In the genomic region with DNA sequence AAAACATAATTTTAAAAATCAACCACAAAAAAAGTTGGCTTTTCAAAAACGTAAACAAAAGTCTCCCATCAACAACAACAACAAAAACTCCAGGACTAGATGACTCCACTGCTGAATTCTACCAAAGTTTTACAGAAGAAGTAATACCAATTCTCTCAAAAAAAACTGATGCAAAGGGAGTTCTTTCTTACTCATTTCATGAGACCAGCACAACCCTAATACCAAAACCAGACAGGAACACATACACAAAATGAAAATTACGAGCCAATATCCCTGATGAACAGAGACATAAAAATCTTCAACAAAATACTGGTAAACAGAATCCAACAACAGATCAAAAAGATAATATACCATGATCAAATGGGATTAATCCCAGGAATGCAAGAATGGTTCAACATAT, we compare ENCODE assay signal across 14 cellular contexts.
DNase-seq lines count a peak whose midpoint lies in the region; ATAC-seq lines count a peak whose summit lies in the region.
"Had no signal": no experiment of that assay in that cellular context is flagged by ENCODE, and none has a peak within 500 bp of the region (broad histone marks: within the 10 kb centered on the region; RNA-seq: fewer than 3 reads in every experiment).

No MANE protein-coding gene starts in this region.

- H3K9me3 Mint-ChIP-seq in activated naive CD8-positive, alpha-beta T cell (ENCODE audit: low read depth), result peaks cover 26% of the 10 kb centered on the region
- peaks cover 32% of the 10 kb centered on the region for H3K9me3 Mint-ChIP-seq in activated naive CD8-positive, alpha-beta T cell treated with anti-CD3 and anti-CD28 coated beads for 36 hours
- H3K9me3 Mint-ChIP-seq in central memory CD8-positive, alpha-beta T cell, result no peaks in the 10 kb centered on the region

- peaks cover 39% of the 10 kb centered on the region for H3K4me1 Mint-ChIP-seq in activated naive CD8-positive, alpha-beta T cell (ENCODE audit: low read depth)
- peaks cover 38% of the 10 kb centered on the region for H3K4me1 Mint-ChIP-seq in activated naive CD8-positive, alpha-beta T cell treated with anti-CD3 and anti-CD28 coated beads for 36 hours
- peaks cover 12% of the 10 kb centered on the region for H3K4me1 Mint-ChIP-seq in T-helper 17 cell
- peaks cover 39% of the 10 kb centered on the region for H3K4me1 Mint-ChIP-seq in central memory CD8-positive, alpha-beta T cell

- no peak for DNase-seq in activated naive CD8-positive, alpha-beta T cell treated with anti-CD3 and anti-CD28 coated beads for 36 hours
- DNase-seq in T-helper 17 cell (no peak), iPS-NIHi11 (ENCODE audit: low spot score) (no peak)
- no peak for DNase-seq in central memory CD8-positive, alpha-beta T cell (ENCODE audit: low spot score in 2 of 2)
- DNase-seq: BE2C; CD4-positive, alpha-beta memory T cell; DMS153; DND-41; GDM1 had no signal

- no peaks in the 10 kb centered on the region for H3K27me3 Mint-ChIP-seq in activated naive CD8-positive, alpha-beta T cell
- no peaks in the 10 kb centered on the region for H3K27me3 Mint-ChIP-seq in activated naive CD8-positive, alpha-beta T cell treated with anti-CD3 and anti-CD28 coated beads for 36 hours
- H3K27me3 Mint-ChIP-seq in T-helper 17 cell, result no peaks in the 10 kb centered on the region
- no peaks in the 10 kb centered on the region for H3K27me3 Mint-ChIP-seq in central memory CD8-positive, alpha-beta T cell
- H3K27me3 Mint-ChIP-seq: CD4-positive, alpha-beta memory T cell; IgD-negative memory B cell had no signal

- no peak for ATAC-seq in T-helper 17 cell
- no peak for ATAC-seq in central memory CD8-positive, alpha-beta T cell (replicated peaks; ENCODE audit: extremely low read depth, poor library complexity, severe bottlenecking)
- ATAC-seq in GM18867 (IDR thresholded peaks at IDR 0.05; ENCODE audit: unreplicated experiment), result no peak
- ATAC-seq: A549 had no signal

- no peaks in the 10 kb centered on the region for H3K9me3 ChIP-seq in T-helper 17 cell (ENCODE audit: control insufficient read depth, low read length, poor library complexity, severe bottlenecking)
- H3K9me3 ChIP-seq: A549, BE2C, HAP-1 had no signal

- H3K36me3 Mint-ChIP-seq in activated naive CD8-positive, alpha-beta T cell, result peaks cover 19% of the 10 kb centered on the region
- H3K36me3 Mint-ChIP-seq in activated naive CD8-positive, alpha-beta T cell treated with anti-CD3 and anti-CD28 coated beads for 36 hours, result peaks cover 33% of the 10 kb centered on the region
- H3K36me3 Mint-ChIP-seq in T-helper 17 cell (ENCODE audit: low read depth), result peaks cover 3% of the 10 kb centered on the region
- peaks cover 5% of the 10 kb centered on the region for H3K36me3 Mint-ChIP-seq in central memory CD8-positive, alpha-beta T cell (ENCODE audit: insufficient read depth)

- H3K4me3 Mint-ChIP-seq in activated naive CD8-positive, alpha-beta T cell, result no peak overlapping the region
- no peak overlapping the region for H3K4me3 Mint-ChIP-seq in activated naive CD8-positive, alpha-beta T cell treated with anti-CD3 and anti-CD28 coated beads for 36 hours
- H3K4me3 Mint-ChIP-seq in T-helper 17 cell, result no peak overlapping the region
- H3K4me3 Mint-ChIP-seq in central memory CD8-positive, alpha-beta T cell, result peak overlapping the region; percentile 1
- H3K4me3 Mint-ChIP-seq: IgD-negative memory B cell had no signal

- H3K27ac Mint-ChIP-seq in activated naive CD8-positive, alpha-beta T cell, result peak overlapping the region; percentile 25
- H3K27ac Mint-ChIP-seq in activated naive CD8-positive, alpha-beta T cell treated with anti-CD3 and anti-CD28 coated beads for 36 hours, result no peak overlapping the region
- peak overlapping the region; percentile 24 for H3K27ac Mint-ChIP-seq in T-helper 17 cell
- H3K27ac Mint-ChIP-seq in central memory CD8-positive, alpha-beta T cell (ENCODE audit: low read depth), result peak overlapping the region; percentile 45
- H3K27ac Mint-ChIP-seq: IgD-negative memory B cell had no signal
